33 cellular contexts compared by ENCODE assay signal in the genomic region with DNA sequence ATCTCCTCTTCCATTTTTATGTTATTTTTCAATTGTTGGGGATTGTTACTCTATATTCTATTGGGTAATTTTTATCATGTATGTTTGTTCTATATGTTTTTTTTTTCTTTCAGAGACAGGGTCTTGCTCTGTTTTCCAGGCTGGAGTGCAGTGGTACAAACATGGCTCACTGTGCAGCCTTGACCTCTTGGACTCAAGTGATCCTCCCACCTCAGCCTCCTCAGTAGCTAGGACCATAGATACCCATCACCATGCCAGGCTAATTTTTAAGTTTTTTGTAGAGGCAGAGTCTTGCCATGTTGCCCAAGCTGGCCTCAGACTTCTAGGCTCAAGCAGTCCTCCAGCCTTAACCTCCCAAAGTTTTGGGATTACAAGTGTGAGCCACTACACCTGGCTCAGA.
"Had no signal": no experiment of that assay in that cellular context is flagged by ENCODE, and none has a peak within 500 bp of the region (broad histone marks: within the 10 kb centered on the region; RNA-seq: fewer than 3 reads in every experiment).

No MANE protein-coding gene starts in this region.

- H3K4me3 ChIP-seq: coronary artery, dorsolateral prefrontal cortex, left lung, sigmoid colon, thyroid gland, upper lobe of left lung, vagina had no signal

- H3K27me3 ChIP-seq: dorsolateral prefrontal cortex, left lung, neutrophil, sigmoid colon, thyroid gland, upper lobe of left lung, vagina had no signal

- H3K4me1 ChIP-seq: left lung had no signal

- H3K27ac ChIP-seq: dorsolateral prefrontal cortex, left lung, neutrophil, sigmoid colon, thyroid gland, upper lobe of left lung, vagina, VCaP had no signal

- DNase-seq: activated CD4-positive, alpha-beta T cell treated with anti-CD3 and anti-CD28 coated beads for 4 hours; activated CD4-positive, alpha-beta T cell treated with anti-CD3 and anti-CD28 coated beads, Interleukin-2, amount 50 U/mL, for 4 hours; activated effector memory CD4-positive, alpha-beta T cell treated with anti-CD3 and anti-CD28 coated beads, Interleukin-2, amount 50 U/mL, for 16 hours; activated naive CD4-positive, alpha-beta T cell treated with anti-CD3 and anti-CD28 coated beads for 36 hours; activated T-cell treated with anti-CD3 and anti-CD28 coated beads, Interleukin-2, amount 50 U/mL, for 1 hour; amygdala; cerebellar nuclear complex; dorsolateral prefrontal cortex; effector memory CD4-positive, alpha-beta T cell; head of caudate nucleus; kidney glomerular epithelial cell; left lung; naive B cell; nephron progenitor cell; sigmoid colon; small intestine; stimulated activated CD4-positive, alpha-beta T cell treated with anti-CD3 and anti-CD28 coated beads, Interleukin-1b, Interleukin-23, amount 100 ng/mL, for 48 hours; stimulated activated CD4-positive, alpha-beta T cell treated with anti-CD3 and anti-CD28 coated beads, Interleukin-4, amount 100 ng/mL, for 4 hours; stimulated activated CD8-positive, alpha-beta memory T cell treated with anti-CD3 and anti-CD28 coated beads, Interleukin-4, amount 100 ng/mL, for 48 hours; stimulated activated naive CD8-positive, alpha-beta T cell treated with anti-CD3 and anti-CD28 coated beads, Interleukin-15, amount 100 ng/mL, for 72 hours; substantia nigra; SW 1271; T-helper 9 cell; thyroid gland; upper lobe of left lung had no signal

- H3K4me1 Mint-ChIP-seq: nephron progenitor cell had no signal

- H3K9me3 Mint-ChIP-seq: T-helper 1 cell treated with Interleukin-12 subunit alpha and Interleukin-12 subunit beta and Interleukin-4 antibody, amounts not matched to agents 30 μg/mL and 1 μg/mL, for 36 hours had no signal

- H3K27me3 Mint-ChIP-seq: naive B cell; stimulated activated memory B cell treated with anti-CD40 and anti-IgM and Interleukin-4, amounts not matched to agents 10 μg/mL and 1 μg/mL and 100 μg/mL, for 72 hours; stimulated activated naive CD8-positive, alpha-beta T cell treated with anti-CD3 and anti-CD28 coated beads, Interleukin-15, amount 100 ng/mL, for 72 hours had no signal

- H3K27ac Mint-ChIP-seq: activated naive CD4-positive, alpha-beta T cell treated with anti-CD3 and anti-CD28 coated beads for 36 hours; activated T-helper 1 cell treated with anti-CD3 and anti-CD28 coated beads, Interleukin-12 subunit alpha, Interleukin-12 subunit beta, Interleukin-2, Interleukin-4 antibody, amounts not matched to agents 30 ng/mL and 10 ng/mL and 1 ng/mL, durations not matched to agents 14 hours and 24 hours and 36 hours; stimulated activated memory B cell treated with anti-CD40 and anti-IgM and Interleukin-4, amounts not matched to agents 10 μg/mL and 1 μg/mL and 100 μg/mL, for 72 hours; T-helper 1 cell treated with Interleukin-12 subunit alpha and Interleukin-12 subunit beta and Interleukin-4 antibody, amounts not matched to agents 30 μg/mL and 1 μg/mL, for 36 hours had no signal

- H3K36me3 ChIP-seq: neutrophil, sigmoid colon, thyroid gland, upper lobe of left lung had no signal

- ATAC-seq: left lung; stimulated activated memory B cell treated with anti-CD40 and anti-IgM and Interleukin-4, amounts not matched to agents 10 μg/mL and 1 μg/mL and 100 μg/mL, for 72 hours; stimulated activated naive CD8-positive, alpha-beta T cell treated with anti-CD3 and anti-CD28 coated beads, Interleukin-15, amount 100 ng/mL, for 72 hours had no signal

- H3K4me3 Mint-ChIP-seq: activated naive CD4-positive, alpha-beta T cell treated with anti-CD3 and anti-CD28 coated beads for 36 hours; activated T-helper 1 cell treated with anti-CD3 and anti-CD28 coated beads, Interleukin-12 subunit alpha, Interleukin-12 subunit beta, Interleukin-2, Interleukin-4 antibody, amounts not matched to agents 30 ng/mL and 10 ng/mL and 1 ng/mL, durations not matched to agents 14 hours and 24 hours and 36 hours; mesothelial cell of epicardium; naive B cell; nephron progenitor cell; stimulated activated memory B cell treated with anti-CD40 and anti-IgM and Interleukin-4, amounts not matched to agents 10 μg/mL and 1 μg/mL and 100 μg/mL, for 72 hours; stimulated activated naive CD8-positive, alpha-beta T cell treated with anti-CD3 and anti-CD28 coated beads, Interleukin-15, amount 100 ng/mL, for 72 hours; T-helper 1 cell treated with Interleukin-12 subunit alpha and Interleukin-12 subunit beta and Interleukin-4 antibody, amounts not matched to agents 30 μg/mL and 1 μg/mL, for 36 hours had no signal

- H3K9me3 ChIP-seq: left lung, neutrophil, sigmoid colon, thyroid gland, upper lobe of left lung, vagina had no signal
